Comparison of ENCODE assay signal across 1 cellular context in the genomic region with DNA sequence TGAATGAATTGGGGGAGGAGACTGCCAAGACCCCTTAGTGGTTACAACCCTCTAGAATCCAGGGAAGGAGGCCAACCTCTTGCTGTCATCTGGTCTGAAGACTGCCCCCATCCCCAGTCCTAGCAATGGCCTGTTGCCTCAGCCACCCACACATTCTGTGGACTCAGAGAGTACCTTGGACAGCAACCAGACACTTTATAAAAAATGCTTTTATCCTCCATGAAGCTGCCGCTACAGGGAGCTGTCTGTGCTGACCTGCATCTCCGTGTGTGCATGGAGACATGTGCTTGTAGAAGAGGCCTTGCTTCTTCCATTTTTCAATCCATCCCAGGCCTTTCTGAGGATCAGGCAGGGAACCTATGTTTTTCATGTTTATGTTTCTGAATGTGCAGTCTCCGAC.
TF ChIP-seq lines count a peak whose summit lies in the region.

No MANE protein-coding gene starts in this region.

TF ChIP-seq in HCT116, 20 proteins besides CTCF, POLR2A, EP300 and RAD21 (continued from another document):
- TF ChIP-seq, protein P1, sequence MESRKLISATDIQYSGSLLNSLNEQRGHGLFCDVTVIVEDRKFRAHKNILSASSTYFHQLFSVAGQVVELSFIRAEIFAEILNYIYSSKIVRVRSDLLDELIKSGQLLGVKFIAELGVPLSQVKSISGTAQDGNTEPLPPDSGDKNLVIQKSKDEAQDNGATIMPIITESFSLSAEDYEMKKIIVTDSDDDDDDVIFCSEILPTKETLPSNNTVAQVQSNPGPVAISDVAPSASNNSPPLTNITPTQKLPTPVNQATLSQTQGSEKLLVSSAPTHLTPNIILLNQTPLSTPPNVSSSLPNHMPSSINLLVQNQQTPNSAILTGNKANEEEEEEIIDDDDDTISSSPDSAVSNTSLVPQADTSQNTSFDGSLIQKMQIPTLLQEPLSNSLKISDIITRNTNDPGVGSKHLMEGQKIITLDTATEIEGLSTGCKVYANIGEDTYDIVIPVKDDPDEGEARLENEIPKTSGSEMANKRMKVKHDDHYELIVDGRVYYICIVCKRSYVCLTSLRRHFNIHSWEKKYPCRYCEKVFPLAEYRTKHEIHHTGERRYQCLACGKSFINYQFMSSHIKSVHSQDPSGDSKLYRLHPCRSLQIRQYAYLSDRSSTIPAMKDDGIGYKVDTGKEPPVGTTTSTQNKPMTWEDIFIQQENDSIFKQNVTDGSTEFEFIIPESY (IDR thresholded peaks at IDR 0.05; ENCODE audit: extremely low read depth, insufficient replicate concordance, low read length) = no peak
- TF ChIP-seq, protein P2, sequence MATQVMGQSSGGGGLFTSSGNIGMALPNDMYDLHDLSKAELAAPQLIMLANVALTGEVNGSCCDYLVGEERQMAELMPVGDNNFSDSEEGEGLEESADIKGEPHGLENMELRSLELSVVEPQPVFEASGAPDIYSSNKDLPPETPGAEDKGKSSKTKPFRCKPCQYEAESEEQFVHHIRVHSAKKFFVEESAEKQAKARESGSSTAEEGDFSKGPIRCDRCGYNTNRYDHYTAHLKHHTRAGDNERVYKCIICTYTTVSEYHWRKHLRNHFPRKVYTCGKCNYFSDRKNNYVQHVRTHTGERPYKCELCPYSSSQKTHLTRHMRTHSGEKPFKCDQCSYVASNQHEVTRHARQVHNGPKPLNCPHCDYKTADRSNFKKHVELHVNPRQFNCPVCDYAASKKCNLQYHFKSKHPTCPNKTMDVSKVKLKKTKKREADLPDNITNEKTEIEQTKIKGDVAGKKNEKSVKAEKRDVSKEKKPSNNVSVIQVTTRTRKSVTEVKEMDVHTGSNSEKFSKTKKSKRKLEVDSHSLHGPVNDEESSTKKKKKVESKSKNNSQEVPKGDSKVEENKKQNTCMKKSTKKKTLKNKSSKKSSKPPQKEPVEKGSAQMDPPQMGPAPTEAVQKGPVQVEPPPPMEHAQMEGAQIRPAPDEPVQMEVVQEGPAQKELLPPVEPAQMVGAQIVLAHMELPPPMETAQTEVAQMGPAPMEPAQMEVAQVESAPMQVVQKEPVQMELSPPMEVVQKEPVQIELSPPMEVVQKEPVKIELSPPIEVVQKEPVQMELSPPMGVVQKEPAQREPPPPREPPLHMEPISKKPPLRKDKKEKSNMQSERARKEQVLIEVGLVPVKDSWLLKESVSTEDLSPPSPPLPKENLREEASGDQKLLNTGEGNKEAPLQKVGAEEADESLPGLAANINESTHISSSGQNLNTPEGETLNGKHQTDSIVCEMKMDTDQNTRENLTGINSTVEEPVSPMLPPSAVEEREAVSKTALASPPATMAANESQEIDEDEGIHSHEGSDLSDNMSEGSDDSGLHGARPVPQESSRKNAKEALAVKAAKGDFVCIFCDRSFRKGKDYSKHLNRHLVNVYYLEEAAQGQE (IDR thresholded peaks at IDR 0.05; ENCODE audit: low read depth) = peak; percentile 88
- TF ChIP-seq TCF7L2 (IDR thresholded peaks at IDR 0.05; ENCODE audit: borderline replicate concordance, extremely low read depth, insufficient read depth, insufficient read length) (peak; percentile 82), JUND (IDR thresholded peaks at IDR 0.05) (no peak), SRF (IDR thresholded peaks at IDR 0.05; ENCODE audit: low read depth) (no peak), EGR1 (IDR thresholded peaks at IDR 0.05; ENCODE audit: low read depth) (0 out of 2 replicates have a peak, but pooled peaks have one; percentile 21), ELF1 (IDR thresholded peaks at IDR 0.05; ENCODE audit: borderline replicate concordance, low read depth) (no peak), YY1 (IDR thresholded peaks at IDR 0.05; ENCODE audit: extremely low read depth, insufficient replicate concordance, low read depth, low read length) (no peak), FOSL1 (IDR thresholded peaks at IDR 0.05; ENCODE audit: low read depth) (no peak), SP1 (IDR thresholded peaks at IDR 0.05; ENCODE audit: low read depth) (no peak), CBX3 (IDR thresholded peaks at IDR 0.05; ENCODE audit: low read depth) (no peak), ZNF274 (IDR thresholded peaks at IDR 0.05; ENCODE audit: low read depth, low read length) (no peak)
TF ChIP-seq in HCT116: peak in this region for 3.
